ENCODE assay signal across 8 cellular contexts in the genomic region with DNA sequence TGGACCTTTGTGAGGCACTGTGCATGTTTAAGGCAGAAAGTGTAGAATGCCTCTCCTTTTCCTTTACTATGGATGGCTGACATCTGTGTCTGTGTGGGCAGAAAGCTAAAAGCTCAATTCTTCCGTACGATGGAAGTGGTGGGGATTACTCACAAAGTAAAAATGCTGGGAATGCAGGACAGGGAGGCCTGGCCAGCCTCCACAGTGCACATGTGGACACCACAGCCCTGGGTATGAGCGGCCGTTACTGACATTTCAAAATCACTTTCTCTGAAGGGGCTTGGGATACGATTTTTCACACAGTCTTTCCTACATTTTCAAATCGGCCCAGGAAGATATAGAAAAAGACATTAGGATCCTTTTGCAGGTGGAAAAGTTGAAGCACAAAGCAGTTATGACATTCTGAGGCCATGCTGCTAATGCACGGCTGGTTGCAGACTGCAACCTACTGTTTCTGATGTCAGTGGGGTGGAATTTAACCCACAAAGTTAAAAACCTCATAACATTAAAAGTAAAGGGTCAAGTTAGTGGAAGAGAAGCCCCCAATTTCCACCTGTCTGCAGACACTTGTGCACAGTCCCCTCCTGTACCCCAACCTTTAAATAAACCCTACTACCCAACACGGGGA. TPM values are rescaled to one million over a fixed set of nuclear protein-coding genes. Genes with fewer than 3 reads are reported as not detected.
DNase-seq lines count a peak whose midpoint lies in the region; ATAC-seq and TF ChIP-seq lines count a peak whose summit lies in the region.
"Had no signal": no experiment of that assay in that cellular context is flagged by ENCODE, and none has a peak within 500 bp of the region (broad histone marks: within the 10 kb centered on the region; RNA-seq: fewer than 3 reads in every experiment).

No MANE protein-coding gene starts in this region.

- TF ChIP-seq POLR2A in vagina (IDR thresholded peaks at IDR 0.05): no peak

- intact Hi-C loops in vagina (cut with DNase I): no loop called here

- H3K27ac ChIP-seq in ectodermal cell (ENCODE audit: insufficient read depth, low read depth, low read length, poor library complexity, severe bottlenecking) (peak overlapping the region; percentile 20), vagina (peak overlapping the region; percentile 47)

- peaks cover 46% of the 10 kb centered on the region for H3K4me1 ChIP-seq in ectodermal cell (ENCODE audit: control insufficient read depth, insufficient read depth, low read length)
- peaks cover 37% of the 10 kb centered on the region for H3K4me1 ChIP-seq in vagina

- no peak for ATAC-seq in HG02884 (IDR thresholded peaks at IDR 0.05; ENCODE audit: unreplicated experiment)

- no peak for TF ChIP-seq CTCF in vagina (IDR thresholded peaks at IDR 0.05)

- WGBS in ectodermal cell, 2 experiments: 80 to 84% methylated on average over 8 of the region's 8 CpGs

- DNase-seq in LHCN-M2 (ENCODE audit: low read depth) (peak; percentile 95), lung microvascular endothelial cell (ENCODE audit: low read depth in 2 of 2) (peak; percentile 87 to 88), vagina (ENCODE audit: extremely low spot score in 2 of 2) (no peak), NCI-H524 (lab: John Stamatoyannopoulos, UW) (no peak)
- DNase-seq in stimulated activated CD4-positive, alpha-beta T cell treated with anti-CD3 and anti-CD28 coated beads, Interleukin-15, amount 100 ng/mL, for 24 hours: no peak
- DNase-seq: NCI-H2081 treated with DMSO at 0.1 percent for 48 hours had no signal

- H3K4me3 ChIP-seq in ectodermal cell (ENCODE audit: insufficient read depth, low read depth, low read length): no peak overlapping the region
- no peak overlapping the region for H3K4me3 ChIP-seq in vagina

- H3K27me3 ChIP-seq in ectodermal cell (ENCODE audit: control insufficient read depth, insufficient read depth, low read length, poor library complexity, severe bottlenecking) (no peaks in the 10 kb centered on the region), vagina (no peaks in the 10 kb centered on the region)

- no peaks in the 10 kb centered on the region for H3K36me3 ChIP-seq in ectodermal cell (ENCODE audit: control insufficient read depth, insufficient read depth, low read length)
- H3K36me3 ChIP-seq in vagina: no peaks in the 10 kb centered on the region

- no peaks in the 10 kb centered on the region for H3K9me3 ChIP-seq in ectodermal cell (ENCODE audit: control insufficient read depth, low read length)
- no peaks in the 10 kb centered on the region for H3K9me3 ChIP-seq in vagina

RNA-seq across cellular contexts. Expression of a gene that starts 27.9 kb away (rescaled TPM):
- total RNA-seq in LHCN-M2 (2014; rRNA removed) (19.8 and 20.6 TPM in 2 replicates), lung microvascular endothelial cell (54.6 and 71.7 TPM in 2 replicates), vagina (24.6 TPM)
- polyA plus RNA-seq in LHCN-M2 (2012): 19.3 TPM
- 12.3 TPM for polyA plus RNA-seq in ectodermal cell (2013, experiment 1 of 4)
- polyA plus RNA-seq in ectodermal cell (2013, experiment 2 of 4): 13.4 TPM
- 8.5 TPM for polyA plus RNA-seq in ectodermal cell (2013, experiment 3 of 4)
- 9.0 TPM for polyA plus RNA-seq in ectodermal cell (2013, experiment 4 of 4)

RNA-seq across cellular contexts. Expression of a gene that starts 50.6 kb away (rescaled TPM):
- total RNA-seq in LHCN-M2 (2014; rRNA removed) (0.69 and 0.90 TPM in 2 replicates), lung microvascular endothelial cell (2.2 and 2.6 TPM in 2 replicates), vagina (0.49 TPM)
- polyA plus RNA-seq in LHCN-M2 (2012): 0.28 TPM
- polyA plus RNA-seq in ectodermal cell (2013, experiment 1 of 4): 0.33 TPM
- 0.25 TPM for polyA plus RNA-seq in ectodermal cell (2013, experiment 2 of 4)
- 0.11 TPM for polyA plus RNA-seq in ectodermal cell (2013, experiment 3 of 4)
- 0.12 TPM for polyA plus RNA-seq in ectodermal cell (2013, experiment 4 of 4)

Comparison
In these comparisons a context has a peak if more than half of its experiments do, and no peak if none do; other contexts are left out.
1. DNase-seq: peak in LHCN-M2 (single experiment) and lung microvascular endothelial cell (2 of 2); none in vagina (0 of 2), NCI-H524 (0 of 2) and stimulated activated CD4-positive, alpha-beta T cell treated with anti-CD3 and anti-CD28 coated beads, Interleukin-15, amount 100 ng/mL, for 24 hours (single experiment).